In genomic region chr1:8649875-8650274, GRCh38 we compare ENCODE assay signal across 16 cellular contexts.
A peak's percentile ranks its signal among the peaks of the same experiment; 100 is the strongest.
DNase-seq lines count a peak whose midpoint lies in the region; ATAC-seq, FAIRE-seq and TF ChIP-seq lines count a peak whose summit lies in the region.
"Had no signal": no experiment of that assay in that cellular context is flagged by ENCODE, and none has a peak within 500 bp of the region (broad histone marks: within the 10 kb centered on the region; RNA-seq: fewer than 3 reads in every experiment).

No MANE protein-coding gene starts in this region.

- H3K27ac ChIP-seq in HepG2 (ENCODE audit: extremely low read length, insufficient read depth, low read length) (no peak overlapping the region), right lobe of liver (no peak overlapping the region)
- H3K27ac ChIP-seq: 22Rv1, BLaER1 had no signal

- no peak for DNase-seq in T-helper 2 cell treated with Interferon-gamma antibody and Interleukin-4, amounts not matched to agents 5 μg/mL and 100 μg/mL, for 36 hours (ENCODE audit: low spot score)
- DNase-seq in T-helper 2 cell: no peak
- DNase-seq in HepG2 (ENCODE audit: low spot score): no peak
- DNase-seq in right lobe of liver: no peak
- DNase-seq in glutamatergic neuron: no peak
- no peak for DNase-seq in stimulated activated CD4-positive, alpha-beta T cell treated with anti-CD3 and anti-CD28 coated beads, Interleukin-15, amount 100 ng/mL, for 24 hours
- DNase-seq: AML-193; CD8-positive, alpha-beta memory T cell; DMS53; GF-D8; HCEC 1CT; IMR-90 had no signal

- no peak overlapping the region for H3K4me3 Mint-ChIP-seq in T-helper 2 cell treated with Interferon-gamma antibody and Interleukin-4, amounts not matched to agents 5 μg/mL and 100 μg/mL, for 36 hours
- H3K4me3 Mint-ChIP-seq in glutamatergic neuron (ENCODE audit: unreplicated experiment): no peak overlapping the region
- no peak overlapping the region for H3K4me3 Mint-ChIP-seq in stimulated activated memory B cell treated with anti-CD40 and anti-IgM and Interleukin-4, amounts not matched to agents 10 μg/mL and 1 μg/mL and 100 μg/mL, for 72 hours
- H3K4me3 Mint-ChIP-seq: CD8-positive, alpha-beta memory T cell had no signal

- no peak for ATAC-seq in HepG2
- no peak for ATAC-seq in right lobe of liver
- ATAC-seq in HG02623 (IDR thresholded peaks at IDR 0.05; ENCODE audit: unreplicated experiment): no peak
- no peak for ATAC-seq in stimulated activated memory B cell treated with anti-CD40 and anti-IgM and Interleukin-4, amounts not matched to agents 10 μg/mL and 1 μg/mL and 100 μg/mL, for 72 hours

- peak overlapping the region; percentile 55 for H3K27ac Mint-ChIP-seq in T-helper 2 cell treated with Interferon-gamma antibody and Interleukin-4, amounts not matched to agents 5 μg/mL and 100 μg/mL, for 36 hours
- H3K27ac Mint-ChIP-seq in glutamatergic neuron (ENCODE audit: unreplicated experiment): peak overlapping the region; percentile 57
- no peak overlapping the region for H3K27ac Mint-ChIP-seq in stimulated activated memory B cell treated with anti-CD40 and anti-IgM and Interleukin-4, amounts not matched to agents 10 μg/mL and 1 μg/mL and 100 μg/mL, for 72 hours

- peaks cover 26% of the 10 kb centered on the region for H3K36me3 Mint-ChIP-seq in T-helper 2 cell treated with Interferon-gamma antibody and Interleukin-4, amounts not matched to agents 5 μg/mL and 100 μg/mL, for 36 hours (ENCODE audit: low read depth)
- peaks cover 4% of the 10 kb centered on the region for H3K36me3 Mint-ChIP-seq in glutamatergic neuron (ENCODE audit: unreplicated experiment)
- H3K36me3 Mint-ChIP-seq in stimulated activated memory B cell treated with anti-CD40 and anti-IgM and Interleukin-4, amounts not matched to agents 10 μg/mL and 1 μg/mL and 100 μg/mL, for 72 hours: peaks cover 8% of the 10 kb centered on the region

- peaks cover 93% of the 10 kb centered on the region for H3K79me2 ChIP-seq in HepG2 (ENCODE audit: insufficient read depth, low read length)

- no peak for FAIRE-seq in HepG2 (lab: Jason Lieb, UNC)

- CTCF ChIA-PET in HepG2 (lab: Yijun Ruan, JAX; ENCODE audit: low intra/inter-chr PET ratio, low total read pairs): no interaction called here

- no peak for TF ChIP-seq POLR2A in HepG2 (IDR thresholded peaks at IDR 0.05; ENCODE audit: insufficient read depth in 1 of 2, low read depth in 2 of 2, low read length in 2 of 2)
- no peak for TF ChIP-seq POLR2A in right lobe of liver (IDR thresholded peaks at IDR 0.05)

- no peaks in the 10 kb centered on the region for H3K9me3 Mint-ChIP-seq in T-helper 2 cell treated with Interferon-gamma antibody and Interleukin-4, amounts not matched to agents 5 μg/mL and 100 μg/mL, for 36 hours
- peaks cover 9% of the 10 kb centered on the region for H3K9me3 Mint-ChIP-seq in glutamatergic neuron (ENCODE audit: unreplicated experiment)
- H3K9me3 Mint-ChIP-seq in stimulated activated memory B cell treated with anti-CD40 and anti-IgM and Interleukin-4, amounts not matched to agents 10 μg/mL and 1 μg/mL and 100 μg/mL, for 72 hours: no peaks in the 10 kb centered on the region
- H3K9me3 Mint-ChIP-seq: CD8-positive, alpha-beta memory T cell had no signal

- peaks cover 68% of the 10 kb centered on the region for H4K20me1 ChIP-seq in HepG2 (ENCODE audit: insufficient read depth, low read length)

- TF ChIP-seq EP300 in HepG2 (IDR thresholded peaks at IDR 0.05; ENCODE audit: low read depth in 2 of 2, low read length in 2 of 2): no peak
- no peak for TF ChIP-seq EP300 in HepG2 (CRISPR knock-in tag; IDR thresholded peaks at IDR 0.05; ENCODE audit: borderline replicate concordance)

- in situ Hi-C loops in HepG2 (cut with HindIII; ENCODE audit: extremely low pct_ligation_motif_present, low pct_unique_long_range_greater_than_20kb): no loop called here

- H3K36me3 ChIP-seq in HepG2 (replicated peaks in 1 of 2; ENCODE audit: control insufficient read depth in 1 of 2, insufficient read depth in 2 of 2, low read length in 2 of 2) (peaks cover 2 to 44% of the 10 kb centered on the region in 2 experiments), right lobe of liver (no peaks in the 10 kb centered on the region)

- no peaks in the 10 kb centered on the region for H3K27me3 Mint-ChIP-seq in T-helper 2 cell treated with Interferon-gamma antibody and Interleukin-4, amounts not matched to agents 5 μg/mL and 100 μg/mL, for 36 hours (ENCODE audit: low read depth)
- H3K27me3 Mint-ChIP-seq in glutamatergic neuron (ENCODE audit: unreplicated experiment): peaks cover 3% of the 10 kb centered on the region
- H3K27me3 Mint-ChIP-seq in stimulated activated memory B cell treated with anti-CD40 and anti-IgM and Interleukin-4, amounts not matched to agents 10 μg/mL and 1 μg/mL and 100 μg/mL, for 72 hours: no peaks in the 10 kb centered on the region
- H3K27me3 Mint-ChIP-seq: CD8-positive, alpha-beta memory T cell had no signal

- no peaks in the 10 kb centered on the region for H3K27me3 ChIP-seq in HepG2 (ENCODE audit: control insufficient read depth in 1 of 2, insufficient read depth in 2 of 2, low read length in 2 of 2)
- H3K27me3 ChIP-seq in right lobe of liver: no peaks in the 10 kb centered on the region
- H3K27me3 ChIP-seq: BLaER1 had no signal

- BruUV-seq in HepG2 (replicated peaks; lab: Mats Ljungman, UMichigan): no TSS peak

- H3K4me3 ChIP-seq in HepG2 (replicated peaks in 1 of 3; ENCODE audit: insufficient read depth in 1 of 3, low read depth in 2 of 3, low read length in 3 of 3): no peak overlapping the region
- no peak overlapping the region for H3K4me3 ChIP-seq in right lobe of liver
- H3K4me3 ChIP-seq: BLaER1 had no signal

- no peak overlapping the region for H2AFZ ChIP-seq in HepG2 (ENCODE audit: low read length)

- peaks cover 60% of the 10 kb centered on the region for H3K4me1 Mint-ChIP-seq in T-helper 2 cell treated with Interferon-gamma antibody and Interleukin-4, amounts not matched to agents 5 μg/mL and 100 μg/mL, for 36 hours (ENCODE audit: low read depth)
- H3K4me1 Mint-ChIP-seq in glutamatergic neuron (ENCODE audit: low read depth, unreplicated experiment): peaks cover 42% of the 10 kb centered on the region
- peaks cover 64% of the 10 kb centered on the region for H3K4me1 Mint-ChIP-seq in stimulated activated memory B cell treated with anti-CD40 and anti-IgM and Interleukin-4, amounts not matched to agents 10 μg/mL and 1 μg/mL and 100 μg/mL, for 72 hours

- intact Hi-C loops in HepG2 (cut with micrococcal nuclease; ENCODE audit: unreplicated experiment): no loop called here
- intact Hi-C loops in right lobe of liver (cut with DNase I): no loop called here

- H3K4me1 ChIP-seq in HepG2 (ENCODE audit: insufficient read depth, low read length) (peaks cover 63% of the 10 kb centered on the region), right lobe of liver (peaks cover 0 to 14% (median 6%) of the 10 kb centered on the region in 4 donors)

- H3K9me3 ChIP-seq in HepG2 (ENCODE audit: low read length) (no peaks in the 10 kb centered on the region), right lobe of liver (no peaks in the 10 kb centered on the region)
- H3K9me3 ChIP-seq: BLaER1 had no signal

- TF ChIP-seq CTCF in HepG2 (CRISPR knock-in tag; IDR thresholded peaks at IDR 0.05) (no peak), right lobe of liver (IDR thresholded peaks at IDR 0.05) (no peak), glutamatergic neuron (IDR thresholded peaks at IDR 0.05; ENCODE audit: partially characterized antibody, unreplicated experiment) (no peak)

- POLR2A ChIA-PET in HepG2 (lab: Yijun Ruan, JAX): no interaction called here

- 95% methylated on average over 6 of the region's 6 CpGs for WGBS in HepG2 (ENCODE audit: low lambda C conversion rate)
- WGBS in right lobe of liver (ENCODE audit: insufficient coverage, low coverage, low lambda C conversion rate, missing lambda C conversion rate): 90% methylated on average over 5 of the region's 6 CpGs

- H3K9ac ChIP-seq in HepG2 (ENCODE audit: insufficient read depth, low read depth, low read length): no peak overlapping the region
- H3K9ac ChIP-seq: BLaER1 had no signal

- H3K4me2 ChIP-seq in HepG2 (ENCODE audit: low read depth, low read length): no peak overlapping the region
- H3K4me2 ChIP-seq: BLaER1 had no signal

- TF ChIP-seq RAD21 in HepG2 (CRISPR knock-in tag; IDR thresholded peaks at IDR 0.05): no peak

TF ChIP-seq in HepG2, 621 proteins besides CTCF, POLR2A, EP300 and RAD21:
- TF ChIP-seq ZMYM3 (CRISPR knock-in tag; IDR thresholded peaks at IDR 0.05) (0 out of 2 replicates have a peak, but pooled peaks have one; percentile 10), E2F5 (CRISPR knock-in tag; conservative IDR thresholded peaks at IDR 0.05) (no peak)
